Comparison of ENCODE assay signal across 38 cellular contexts in genomic region chr3:22819209-22819608, GRCh38.
"Had no signal": no experiment of that assay in that cellular context is flagged by ENCODE, and none has a peak within 500 bp of the region (broad histone marks: within the 10 kb centered on the region; RNA-seq: fewer than 3 reads in every experiment).

No MANE protein-coding gene starts in this region.

- H3K27ac Mint-ChIP-seq: activated naive CD4-positive, alpha-beta T cell treated with anti-CD3 and anti-CD28 coated beads for 36 hours; activated naive CD4-positive, alpha-beta T cell treated with anti-CD3 and anti-CD28 coated beads, Interleukin-2, amount 10 ng/mL, durations not matched to agents 7 days and 5 days; activated naive CD4-positive, alpha-beta T cell treated with anti-CD3 and anti-CD28 coated beads, Interleukin-2, amount 50 U/mL, for 24 hours; activated naive CD4-positive, alpha-beta T cell treated with anti-CD3 and anti-CD28 coated beads, Interleukin-2, amount 50 U/mL, for 72 hours; activated naive CD8-positive, alpha-beta T cell; activated naive CD8-positive, alpha-beta T cell treated with anti-CD3 and anti-CD28 coated beads for 36 hours; activated naive CD8-positive, alpha-beta T cell treated with anti-CD3 and anti-CD28 coated beads, Interleukin-2, amount 10 ng/mL, durations not matched to agents 7 days and 5 days; activated naive CD8-positive, alpha-beta T cell treated with anti-CD3 and anti-CD28 coated beads, Interleukin-2, amount 50 U/mL, for 24 hours; activated T-cell treated with anti-CD3 and anti-CD28 coated beads, Interleukin-2, amount 50 U/mL, for 24 hours; activated T-cell treated with anti-CD3 and anti-CD28 coated beads, Interleukin-2, amount 50 U/mL, for 72 hours; activated T-helper 1 cell treated with anti-CD3 and anti-CD28 coated beads, Interleukin-12 subunit alpha, Interleukin-12 subunit beta, Interleukin-2, Interleukin-4 antibody, amounts not matched to agents 30 ng/mL and 10 ng/mL and 1 ng/mL, durations not matched to agents 14 hours and 24 hours and 36 hours; activated T-helper 17 cell treated with anti-CD3 and anti-CD28 coated beads, Interleukin-2, amount 50 U/mL, for 72 hours; activated T-helper 2 cell treated with anti-CD3 and anti-CD28 coated beads, Interferon-gamma antibody, Interleukin-2, Interleukin-4, amounts not matched to agents 10 μg/mL and 5 μg/mL and 100 μg/mL, durations not matched to agents 14 hours and 24 hours and 36 hours; brain had no signal

- H3K9me3 ChIP-seq: adrenal gland, ascending aorta, body of pancreas had no signal

- H3K27me3 Mint-ChIP-seq: activated naive CD4-positive, alpha-beta T cell treated with anti-CD3 and anti-CD28 coated beads, Interleukin-2, amount 10 ng/mL, durations not matched to agents 7 days and 5 days; activated naive CD8-positive, alpha-beta T cell treated with anti-CD3 and anti-CD28 coated beads, Interleukin-2, amount 10 ng/mL, durations not matched to agents 7 days and 5 days; activated naive CD8-positive, alpha-beta T cell treated with anti-CD3 and anti-CD28 coated beads, Interleukin-2, amount 50 U/mL, for 24 hours; activated T-cell treated with anti-CD3 and anti-CD28 coated beads, Interleukin-2, amount 50 U/mL, for 24 hours; activated T-helper 17 cell treated with anti-CD3 and anti-CD28 coated beads, Interleukin-2, amount 50 U/mL, for 72 hours; central memory CD8-positive, alpha-beta T cell had no signal

- H3K4me1 ChIP-seq: adrenal gland, ascending aorta, body of pancreas, breast epithelium had no signal

- DNase-seq: activated effector memory CD4-positive, alpha-beta T cell treated with anti-CD3 and anti-CD28 coated beads, Interleukin-2, amount 50 U/mL, for 16 hours; activated effector memory CD4-positive, alpha-beta T cell treated with Interleukin-2 at 50 U/mL for 16 hours; activated gamma-delta T cell; activated gamma-delta T cell treated with Interleukin-2 at 50 U/mL for 16 hours; activated naive CD4-positive, alpha-beta T cell; activated naive CD4-positive, alpha-beta T cell treated with anti-CD3 and anti-CD28 coated beads for 36 hours; activated naive CD4-positive, alpha-beta T cell treated with anti-CD3 and anti-CD28 coated beads, Interleukin-2, amount 10 ng/mL, durations not matched to agents 7 days and 5 days; activated naive CD4-positive, alpha-beta T cell treated with anti-CD3 and anti-CD28 coated beads, Interleukin-2, amount 50 U/mL, for 16 hours; activated naive CD4-positive, alpha-beta T cell treated with Interleukin-2 at 50 U/mL for 16 hours; activated naive CD8-positive, alpha-beta T cell treated with anti-CD3 and anti-CD28 coated beads for 36 hours; activated naive CD8-positive, alpha-beta T cell treated with anti-CD3 and anti-CD28 coated beads, Interleukin-2, amount 10 ng/mL, durations not matched to agents 7 days and 5 days; activated naive CD8-positive, alpha-beta T cell treated with anti-CD3 and anti-CD28 coated beads, Interleukin-2, amount 50 U/mL, for 24 hours; activated T-cell treated with anti-CD3 and anti-CD28 coated beads, Interleukin-2, amount 50 U/mL, for 1 hour; activated T-cell treated with anti-CD3 and anti-CD28 coated beads, Interleukin-2, amount 50 U/mL, for 24 hours; activated T-cell treated with anti-CD3 and anti-CD28 coated beads, Interleukin-2, amount 50 U/mL, for 4 hours; activated T-cell treated with anti-CD3 and anti-CD28 coated beads, Interleukin-2, amount 50 U/mL, for 48 hours; activated T-cell treated with anti-CD3 and anti-CD28 coated beads, Interleukin-2, amount 50 U/mL, for 72 hours; adrenal gland; amniotic stem cell; amygdala; anterior cingulate cortex; aorta; body of pancreas; brain microvascular endothelial cell; caudate nucleus; central memory CD4-positive, alpha-beta T cell; cerebellar nuclear complex had no signal

- H3K27ac ChIP-seq: adrenal gland, ascending aorta, body of pancreas, brain microvascular endothelial cell, breast epithelium, cardiac muscle cell had no signal

- H3K4me3 ChIP-seq: adrenal gland, ascending aorta, body of pancreas, breast epithelium, cardiac muscle cell had no signal

- H3K4me1 Mint-ChIP-seq: activated naive CD4-positive, alpha-beta T cell treated with anti-CD3 and anti-CD28 coated beads, Interleukin-2, amount 10 ng/mL, durations not matched to agents 7 days and 5 days; activated naive CD4-positive, alpha-beta T cell treated with anti-CD3 and anti-CD28 coated beads, Interleukin-2, amount 50 U/mL, for 24 hours; activated naive CD8-positive, alpha-beta T cell treated with anti-CD3 and anti-CD28 coated beads for 36 hours; activated naive CD8-positive, alpha-beta T cell treated with anti-CD3 and anti-CD28 coated beads, Interleukin-2, amount 10 ng/mL, durations not matched to agents 7 days and 5 days; activated naive CD8-positive, alpha-beta T cell treated with anti-CD3 and anti-CD28 coated beads, Interleukin-2, amount 50 U/mL, for 24 hours; activated T-helper 17 cell treated with anti-CD3 and anti-CD28 coated beads, Interleukin-2, amount 50 U/mL, for 72 hours; brain; central memory CD8-positive, alpha-beta T cell had no signal

- ATAC-seq: activated naive CD4-positive, alpha-beta T cell treated with anti-CD3 and anti-CD28 coated beads, Interleukin-2, amount 50 U/mL, for 72 hours; activated naive CD8-positive, alpha-beta T cell treated with anti-CD3 and anti-CD28 coated beads, Interleukin-2, amount 50 U/mL, for 24 hours; activated T-cell treated with anti-CD3 and anti-CD28 coated beads, Interleukin-2, amount 50 U/mL, for 4 hours; activated T-cell treated with anti-CD3 and anti-CD28 coated beads, Interleukin-2, amount 50 U/mL, for 72 hours; activated T-helper 17 cell treated with anti-CD3 and anti-CD28 coated beads, Interleukin-2, amount 50 U/mL, for 72 hours; body of pancreas had no signal

- H3K4me3 Mint-ChIP-seq: activated naive CD4-positive, alpha-beta T cell treated with anti-CD3 and anti-CD28 coated beads for 36 hours; activated naive CD4-positive, alpha-beta T cell treated with anti-CD3 and anti-CD28 coated beads, Interleukin-2, amount 10 ng/mL, durations not matched to agents 7 days and 5 days; activated naive CD4-positive, alpha-beta T cell treated with anti-CD3 and anti-CD28 coated beads, Interleukin-2, amount 50 U/mL, for 24 hours; activated naive CD8-positive, alpha-beta T cell; activated naive CD8-positive, alpha-beta T cell treated with anti-CD3 and anti-CD28 coated beads for 36 hours; activated naive CD8-positive, alpha-beta T cell treated with anti-CD3 and anti-CD28 coated beads, Interleukin-2, amount 10 ng/mL, durations not matched to agents 7 days and 5 days; activated naive CD8-positive, alpha-beta T cell treated with anti-CD3 and anti-CD28 coated beads, Interleukin-2, amount 50 U/mL, for 24 hours; activated T-cell treated with anti-CD3 and anti-CD28 coated beads, Interleukin-2, amount 50 U/mL, for 24 hours; activated T-cell treated with anti-CD3 and anti-CD28 coated beads, Interleukin-2, amount 50 U/mL, for 4 hours; activated T-cell treated with anti-CD3 and anti-CD28 coated beads, Interleukin-2, amount 50 U/mL, for 72 hours; activated T-helper 1 cell treated with anti-CD3 and anti-CD28 coated beads, Interleukin-12 subunit alpha, Interleukin-12 subunit beta, Interleukin-2, Interleukin-4 antibody, amounts not matched to agents 30 ng/mL and 10 ng/mL and 1 ng/mL, durations not matched to agents 14 hours and 24 hours and 36 hours; activated T-helper 17 cell treated with anti-CD3 and anti-CD28 coated beads, Interleukin-2, amount 50 U/mL, for 72 hours; brain; central memory CD8-positive, alpha-beta T cell had no signal

- H3K36me3 ChIP-seq: adrenal gland, ascending aorta, brain microvascular endothelial cell, breast epithelium, cardiac muscle cell had no signal

- H3K36me3 Mint-ChIP-seq: activated naive CD4-positive, alpha-beta T cell treated with anti-CD3 and anti-CD28 coated beads, Interleukin-2, amount 10 ng/mL, durations not matched to agents 7 days and 5 days; activated naive CD4-positive, alpha-beta T cell treated with anti-CD3 and anti-CD28 coated beads, Interleukin-2, amount 50 U/mL, for 24 hours; activated naive CD4-positive, alpha-beta T cell treated with anti-CD3 and anti-CD28 coated beads, Interleukin-2, amount 50 U/mL, for 72 hours; activated naive CD8-positive, alpha-beta T cell; activated naive CD8-positive, alpha-beta T cell treated with anti-CD3 and anti-CD28 coated beads for 36 hours; activated naive CD8-positive, alpha-beta T cell treated with anti-CD3 and anti-CD28 coated beads, Interleukin-2, amount 10 ng/mL, durations not matched to agents 7 days and 5 days; brain had no signal

- H3K9me3 Mint-ChIP-seq: activated naive CD4-positive, alpha-beta T cell treated with anti-CD3 and anti-CD28 coated beads for 36 hours; activated naive CD4-positive, alpha-beta T cell treated with anti-CD3 and anti-CD28 coated beads, Interleukin-2, amount 50 U/mL, for 24 hours; activated naive CD8-positive, alpha-beta T cell treated with anti-CD3 and anti-CD28 coated beads for 36 hours; activated naive CD8-positive, alpha-beta T cell treated with anti-CD3 and anti-CD28 coated beads, Interleukin-2, amount 50 U/mL, for 24 hours; activated T-helper 1 cell treated with anti-CD3 and anti-CD28 coated beads, Interleukin-12 subunit alpha, Interleukin-12 subunit beta, Interleukin-2, Interleukin-4 antibody, amounts not matched to agents 30 ng/mL and 10 ng/mL and 1 ng/mL, durations not matched to agents 14 hours and 24 hours and 36 hours had no signal
